31 cellular contexts compared by ENCODE assay signal in genomic region chr19:15506074-15506565, GRCh38. TPM values are rescaled to one million over a fixed set of nuclear protein-coding genes. Genes with fewer than 3 reads are reported as not detected.
"Had no signal": no experiment of that assay in that cellular context is flagged by ENCODE, and none has a peak within 500 bp of the region (broad histone marks: within the 10 kb centered on the region; RNA-seq: fewer than 3 reads in every experiment).

No MANE protein-coding gene starts in this region.

- H3K9me3 ChIP-seq: neutrophil, psoas muscle, spleen, testis, tibial nerve had no signal

- H3K27ac ChIP-seq: coronary artery, hepatocyte, neutrophil, psoas muscle, spleen, testis, tibial nerve had no signal

- ATAC-seq: left colon; naive thymus-derived CD4-positive, alpha-beta T cell; psoas muscle; sciatic nerve; stimulated activated naive B cell treated with anti-CD40 and anti-IgM and Interleukin-4, amounts not matched to agents 10 μg/mL and 1 μg/mL and 100 μg/mL, for 72 hours; stimulated activated naive CD8-positive, alpha-beta T cell treated with anti-CD3 and anti-CD28 coated beads, Interleukin-15, amount 100 ng/mL, for 72 hours had no signal

- H3K4me1 ChIP-seq: psoas muscle had no signal

- H3K36me3 ChIP-seq: neutrophil, spleen, tibial nerve had no signal

- DNase-seq: effector CD4-positive, alpha-beta T cell; endodermal cell; foreskin melanocyte; head of caudate nucleus; left colon; mammary epithelial cell; naive thymus-derived CD4-positive, alpha-beta T cell; nephron progenitor cell; psoas muscle; retina; spleen; stimulated activated CD4-positive, alpha-beta T cell treated with anti-CD3 and anti-CD28 coated beads, Interleukin-15, amount 100 ng/mL, for 24 hours; stimulated activated CD4-positive, alpha-beta T cell treated with anti-CD3 and anti-CD28 coated beads, Interleukin-1b, Interleukin-23, amount 100 ng/mL, for 48 hours; stimulated activated CD4-positive, alpha-beta T cell treated with anti-CD3 and anti-CD28 coated beads, Interleukin-4, amount 100 ng/mL, for 4 hours; stimulated activated naive B cell treated with anti-CD40 and anti-IgM and Interleukin-4, amounts not matched to agents 10 μg/mL and 1 μg/mL and 100 μg/mL, for 72 hours; stimulated activated naive CD8-positive, alpha-beta T cell treated with anti-CD3 and anti-CD28 coated beads, Interleukin-15, amount 100 ng/mL, for 72 hours; testis had no signal

- H2AFZ ChIP-seq: hepatocyte had no signal

- H3K27me3 ChIP-seq: hepatocyte, testis had no signal

- H3K4me3 ChIP-seq: coronary artery, hepatocyte, psoas muscle, spleen, testis, tibial nerve had no signal

- H3K4me2 ChIP-seq: hepatocyte had no signal

RNA-seq across cellular contexts. Expression of gene CYP4F22, which starts 2.2 kb away (rescaled TPM):
- total RNA-seq: chondrocyte, dermis microvascular lymphatic vessel endothelial cell, endodermal cell, hepatocyte, kidney epithelial cell, left colon, mammary epithelial cell, mesenteric fat pad, osteoblast, sciatic nerve, skeletal muscle tissue had no signal
- polyA plus RNA-seq: hepatocyte had no signal

RNA-seq across cellular contexts. Expression of gene PGLYRP2, which starts 26.8 kb away (rescaled TPM):
- total RNA-seq: chondrocyte, dermis microvascular lymphatic vessel endothelial cell, endodermal cell, hepatocyte, kidney epithelial cell, left colon, mammary epithelial cell, mesenteric fat pad, mononuclear cell, osteoblast, psoas muscle, sciatic nerve, skeletal muscle tissue, subcutaneous adipose tissue, tibial nerve, urinary bladder had no signal
- polyA plus RNA-seq: hepatocyte, mammary epithelial cell, psoas muscle had no signal

RNA-seq across cellular contexts. Expression of gene RASAL3, which starts 41.8 kb away (rescaled TPM):
- total RNA-seq: endodermal cell, kidney epithelial cell, mammary epithelial cell had no signal
- polyA plus RNA-seq: mammary epithelial cell had no signal
